Comparison of ENCODE assay signal across 29 cellular contexts in the genomic region with DNA sequence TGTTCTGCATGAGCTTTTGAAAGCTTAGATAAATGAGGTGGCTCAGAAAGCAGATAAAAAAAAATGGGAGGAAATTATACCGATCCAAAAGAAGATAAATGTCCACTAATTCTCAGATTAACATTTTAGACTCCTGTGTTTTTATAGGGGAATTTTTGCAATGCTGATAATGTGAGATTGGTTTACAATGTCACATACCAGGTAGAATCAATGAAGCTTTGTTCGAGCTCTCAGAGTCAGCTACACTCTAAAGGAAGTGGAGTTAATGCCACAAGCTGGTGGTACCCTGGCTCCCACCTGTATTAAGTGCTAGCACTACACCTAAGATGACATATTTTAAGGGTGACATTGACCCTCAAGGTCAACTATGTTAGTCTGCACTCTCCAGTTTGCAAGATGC.
"Had no signal": no experiment of that assay in that cellular context is flagged by ENCODE, and none has a peak within 500 bp of the region (broad histone marks: within the 10 kb centered on the region; RNA-seq: fewer than 3 reads in every experiment).

No MANE protein-coding gene starts in this region.

- H3K27ac Mint-ChIP-seq: activated naive CD8-positive, alpha-beta T cell treated with anti-CD3 and anti-CD28 coated beads for 36 hours; effector memory CD8-positive, alpha-beta T cell; stimulated activated effector memory CD8-positive, alpha-beta T cell treated with anti-CD3 and anti-CD28 coated beads, Interleukin-12 subunit alpha, Interleukin-12 subunit beta, amount 100 ng/mL, for 72 hours; stimulated activated naive CD8-positive, alpha-beta T cell treated with anti-CD3 and anti-CD28 coated beads, Interleukin-15, Interleukin-2, amounts not matched to agents 100 ng/mL and 50 ng/mL, for 24 hours; T-helper 2 cell treated with Interferon-gamma antibody and Interleukin-4, amounts not matched to agents 5 μg/mL and 100 μg/mL, for 36 hours; type B pancreatic cell had no signal

- H3K4me3 ChIP-seq: adrenal gland, gastroesophageal sphincter, hepatocyte, neural progenitor cell, skin epidermis, thoracic aorta, uterus had no signal

- H3K4me3 Mint-ChIP-seq: activated naive CD8-positive, alpha-beta T cell treated with anti-CD3 and anti-CD28 coated beads for 36 hours; effector memory CD8-positive, alpha-beta T cell; neural progenitor cell; stimulated activated effector memory CD8-positive, alpha-beta T cell treated with anti-CD3 and anti-CD28 coated beads, Interleukin-12 subunit alpha, Interleukin-12 subunit beta, amount 100 ng/mL, for 72 hours; stimulated activated naive CD8-positive, alpha-beta T cell treated with anti-CD3 and anti-CD28 coated beads, Interleukin-15, Interleukin-2, amounts not matched to agents 100 ng/mL and 50 ng/mL, for 24 hours; T-helper 2 cell treated with Interferon-gamma antibody and Interleukin-4, amounts not matched to agents 5 μg/mL and 100 μg/mL, for 36 hours; type B pancreatic cell had no signal

- DNase-seq: activated CD4-positive, alpha-beta T cell treated with anti-CD3 and anti-CD28 coated beads for 4 hours; activated CD4-positive, alpha-beta T cell treated with anti-CD3 and anti-CD28 coated beads, Interleukin-2, amount 50 U/mL, for 4 hours; activated CD8-positive, alpha-beta memory T cell treated with anti-CD3 and anti-CD28 coated beads for 24 hours; activated effector memory CD4-positive, alpha-beta T cell treated with Interleukin-2 at 50 U/mL for 16 hours; activated naive CD4-positive, alpha-beta T cell treated with Interleukin-2 at 50 U/mL for 16 hours; activated naive CD8-positive, alpha-beta T cell treated with anti-CD3 and anti-CD28 coated beads for 36 hours; adrenal gland; aorta; brain microvascular endothelial cell; cortex of kidney; effector memory CD8-positive, alpha-beta T cell; erythroblast; kidney; left colon; mammary epithelial cell; occipital lobe; retina; stimulated activated CD4-positive, alpha-beta T cell treated with anti-CD3 and anti-CD28 coated beads, Interleukin-4, amount 100 ng/mL, for 24 hours; uterus had no signal

- ATAC-seq: effector memory CD8-positive, alpha-beta T cell; gastroesophageal sphincter; left colon; sciatic nerve; stimulated activated effector memory CD8-positive, alpha-beta T cell treated with anti-CD3 and anti-CD28 coated beads, Interleukin-12 subunit alpha, Interleukin-12 subunit beta, amount 100 ng/mL, for 72 hours had no signal

- H3K36me3 ChIP-seq: adrenal gland, brain microvascular endothelial cell, gastroesophageal sphincter, neural progenitor cell, thoracic aorta, uterus had no signal

- H3K27me3 Mint-ChIP-seq: activated naive CD8-positive, alpha-beta T cell treated with anti-CD3 and anti-CD28 coated beads for 36 hours; effector memory CD8-positive, alpha-beta T cell; stimulated activated naive CD8-positive, alpha-beta T cell treated with anti-CD3 and anti-CD28 coated beads, Interleukin-15, Interleukin-2, amounts not matched to agents 100 ng/mL and 50 ng/mL, for 24 hours had no signal

- H3K9me3 ChIP-seq: adrenal gland, gastroesophageal sphincter, thoracic aorta, uterus had no signal

- H2AFZ ChIP-seq: hepatocyte, neural progenitor cell had no signal

- H3K9ac ChIP-seq: neural progenitor cell had no signal

- H3K4me2 ChIP-seq: hepatocyte, neural progenitor cell had no signal

- H3K27ac ChIP-seq: adrenal gland, brain microvascular endothelial cell, hepatocyte, neural progenitor cell, skin epidermis, thoracic aorta, uterus had no signal

- H3K9me3 Mint-ChIP-seq: activated naive CD8-positive, alpha-beta T cell treated with anti-CD3 and anti-CD28 coated beads for 36 hours; effector memory CD8-positive, alpha-beta T cell; neural progenitor cell; stimulated activated effector memory CD8-positive, alpha-beta T cell treated with anti-CD3 and anti-CD28 coated beads, Interleukin-12 subunit alpha, Interleukin-12 subunit beta, amount 100 ng/mL, for 72 hours had no signal

- H3K36me3 Mint-ChIP-seq: neural progenitor cell; stimulated activated effector memory CD8-positive, alpha-beta T cell treated with anti-CD3 and anti-CD28 coated beads, Interleukin-12 subunit alpha, Interleukin-12 subunit beta, amount 100 ng/mL, for 72 hours; type B pancreatic cell had no signal

- H3K27me3 ChIP-seq: adrenal gland, brain microvascular endothelial cell, gastroesophageal sphincter, hepatocyte, neural progenitor cell, uterus had no signal

- H3K4me1 ChIP-seq: uterus had no signal
